ENCODE assay signal across 21 cellular contexts in the genomic region with DNA sequence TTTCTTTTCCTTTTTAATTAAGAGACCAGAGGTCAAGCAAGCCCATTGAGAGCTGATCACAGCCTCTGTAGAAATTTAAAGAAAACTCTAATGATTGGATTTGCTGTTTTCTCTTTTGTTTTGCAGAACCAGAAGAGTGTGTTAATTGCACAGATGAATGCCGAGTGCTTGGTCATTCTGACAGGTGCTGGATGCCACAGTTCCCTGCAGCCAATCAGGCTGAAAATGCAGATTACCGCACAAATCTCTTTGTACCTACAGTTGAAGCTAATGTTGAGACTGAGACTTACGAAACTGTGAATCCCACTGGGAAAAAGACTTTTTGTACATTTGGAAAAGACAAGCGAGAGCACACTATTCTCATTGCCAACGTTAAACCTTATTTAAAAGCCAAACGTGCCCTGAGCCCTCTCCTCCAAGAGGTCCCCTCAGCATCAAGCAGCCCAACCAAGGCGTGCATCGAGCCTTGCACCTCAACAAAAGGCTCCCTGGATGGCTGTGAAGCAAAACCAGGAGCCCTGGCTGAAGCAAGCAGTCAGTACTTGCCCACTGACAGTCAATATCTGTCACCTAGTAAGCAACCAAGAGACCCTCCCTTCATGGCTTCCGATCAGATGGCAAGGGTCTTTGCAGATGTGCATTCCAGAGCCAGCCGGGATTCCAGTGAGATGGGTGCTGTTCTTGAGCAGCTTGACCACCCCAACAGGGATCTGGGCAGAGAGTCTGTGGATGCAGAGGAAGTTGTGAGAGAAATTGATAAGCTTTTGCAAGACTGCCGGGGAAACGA.
A peak's percentile ranks its signal among the peaks of the same experiment; 100 is the strongest.
DNase-seq lines count a peak whose midpoint lies in the region; ATAC-seq, FAIRE-seq and TF ChIP-seq lines count a peak whose summit lies in the region.
"Had no signal": no experiment of that assay in that cellular context is flagged by ENCODE, and none has a peak within 500 bp of the region (broad histone marks: within the 10 kb centered on the region; RNA-seq: fewer than 3 reads in every experiment).

No MANE protein-coding gene starts in this region.

- no peak for ATAC-seq in naive thymus-derived CD4-positive, alpha-beta T cell
- ATAC-seq in CD4-positive, alpha-beta T cell (ENCODE audit: poor library complexity), result no peak
- ATAC-seq: HCT116 had no signal

- no peak overlapping the region for H3K23ac ChIP-seq in H9 (ENCODE audit: insufficient read length, low read depth, low read length)
- H3K23ac ChIP-seq in H1 (ENCODE audit: insufficient read length), result no peak overlapping the region
- no peak overlapping the region for H3K23ac ChIP-seq in neuronal stem cell (ENCODE audit: low read depth, low read length, poor library complexity)

- H3K4me2 ChIP-seq in H9 (ENCODE audit: insufficient read depth, insufficient read length, low read length) (no peak overlapping the region), SU-DHL-6 (ENCODE audit: low read depth, low read length, poor library complexity, severe bottlenecking) (peak overlapping the region; percentile 28), H1 (ENCODE audit: insufficient read depth in 1 of 2, low read depth in 2 of 2, low read length in 2 of 2) (peak overlapping the region; percentile 25 to 30; a peak in 3 of 4 replicates), neuronal stem cell (ENCODE audit: insufficient read depth, low read length, poor library complexity, severe bottlenecking) (peak overlapping the region; percentile 12)

- intact Hi-C loops in naive thymus-derived CD4-positive, alpha-beta T cell (cut with micrococcal nuclease), result no loop called here
- intact Hi-C loops in CD4-positive, alpha-beta T cell (cut with DNase I, micrococcal nuclease), result no loop called here

- H3K79me2 ChIP-seq in H9 (ENCODE audit: insufficient read depth, low read length) (no peaks in the 10 kb centered on the region), SU-DHL-6 (ENCODE audit: insufficient read depth, low read length) (no peaks in the 10 kb centered on the region), H1 (ENCODE audit: control insufficient read depth in 1 of 2, insufficient read depth in 2 of 2, low read length in 2 of 2) (no peaks in the 10 kb centered on the region)

- no peak overlapping the region for H3K56ac ChIP-seq in H9 (ENCODE audit: insufficient read length, low read depth, low read length)
- no peak overlapping the region for H3K56ac ChIP-seq in H1 (replicated peaks; ENCODE audit: insufficient read length, low read depth, low read length)

- H2BK5ac ChIP-seq in H9 (ENCODE audit: insufficient read length, low read length), result no peak overlapping the region
- no peak overlapping the region for H2BK5ac ChIP-seq in H1 (ENCODE audit: low read depth, low read length)
- peak overlapping the region; percentile 80 for H2BK5ac ChIP-seq in neuronal stem cell (ENCODE audit: low read length)

- H4K5ac ChIP-seq in H9 (ENCODE audit: insufficient read length, low read depth, low read length) (no peak overlapping the region), H1 (ENCODE audit: insufficient read length, low read depth, low read length) (no peak overlapping the region)

- H2BK15ac ChIP-seq in H9 (ENCODE audit: low read depth, low read length) (no peak overlapping the region), H1 (ENCODE audit: low read length) (no peak overlapping the region), neuronal stem cell (ENCODE audit: low read length) (no peak overlapping the region)

- H3K27me3 ChIP-seq in H9 (ENCODE audit: insufficient read depth, low read length) (no peaks in the 10 kb centered on the region), SU-DHL-6 (ENCODE audit: low read length) (no peaks in the 10 kb centered on the region), H1 (replicated peaks in 1 of 4; ENCODE audit: control insufficient read depth in 3 of 4, extremely low read depth in 1 of 4, insufficient read depth in 3 of 4, low read length in 3 of 4) (no peaks in the 10 kb centered on the region), neuronal stem cell (ENCODE audit: control insufficient read depth in 3 of 3, insufficient read depth in 3 of 3, low read depth in 1 of 3, low read length in 3 of 3) (no peaks in the 10 kb centered on the region)
- no peaks in the 10 kb centered on the region for H3K27me3 ChIP-seq in naive thymus-derived CD4-positive, alpha-beta T cell (ENCODE audit: control insufficient read depth in 2 of 2, insufficient read depth in 2 of 2, low read length in 2 of 2)
- H3K27me3 ChIP-seq in CD4-positive, alpha-beta T cell (ENCODE audit: control insufficient read depth, insufficient read depth, low read length), result no peaks in the 10 kb centered on the region
- H3K27me3 ChIP-seq: SJCRH30 had no signal

- TF ChIP-seq RAD21 in H1 (IDR thresholded peaks at IDR 0.05 in 1 of 2, conservative IDR thresholded peaks at IDR 0.05 in 1 of 2; ENCODE audit: low read depth in 2 of 2, low read length in 2 of 2), result no peak

- H3K18ac ChIP-seq in H9 (ENCODE audit: insufficient read length, low read depth, low read length), result peak overlapping the region; percentile 50
- peak overlapping the region; percentile 32; the same call in 1 of the 2 replicates for H3K18ac ChIP-seq in H1 (ENCODE audit: extremely low read depth, low read length)
- peak overlapping the region; percentile 73 for H3K18ac ChIP-seq in neuronal stem cell (ENCODE audit: low read length)

- H3K9me3 ChIP-seq in H9 (ENCODE audit: control insufficient read depth, low read depth, low read length) (no peaks in the 10 kb centered on the region), SU-DHL-6 (ENCODE audit: insufficient read depth, low read length) (no peaks in the 10 kb centered on the region), H1 (ENCODE audit: insufficient read depth in 2 of 2, low read depth in 1 of 2, low read length in 1 of 2) (no peaks in the 10 kb centered on the region), neuronal stem cell (replicated peaks in 1 of 2; ENCODE audit: control insufficient read depth in 2 of 2, insufficient read depth in 1 of 2, low read depth in 1 of 2, low read length in 2 of 2) (no peaks in the 10 kb centered on the region)
- H3K9me3 ChIP-seq in naive thymus-derived CD4-positive, alpha-beta T cell (ENCODE audit: control insufficient read depth in 2 of 3, low read length in 3 of 3), result no peaks in the 10 kb centered on the region
- no peaks in the 10 kb centered on the region for H3K9me3 ChIP-seq in CD4-positive, alpha-beta T cell (ENCODE audit: control insufficient read depth, low read length)
- H3K9me3 ChIP-seq: Caco-2, SJCRH30 had no signal

- H3K27me3 Mint-ChIP-seq in H9 (ENCODE audit: low read depth), result peaks cover 1% of the 10 kb centered on the region; the same call in 1 of the 2 replicates
- no peaks in the 10 kb centered on the region for H3K27me3 Mint-ChIP-seq in naive thymus-derived CD4-positive, alpha-beta T cell
- no peaks in the 10 kb centered on the region for H3K27me3 Mint-ChIP-seq in CD4-positive, alpha-beta T cell
- H3K27me3 Mint-ChIP-seq: CD4-positive, CD25-positive, alpha-beta regulatory T cell had no signal

- H2AK5ac ChIP-seq in H9 (ENCODE audit: insufficient read length, low read length) (no peak overlapping the region), H1 (ENCODE audit: low read depth, low read length) (no peak overlapping the region), neuronal stem cell (ENCODE audit: low read depth, low read length) (no peak overlapping the region)

- CTCF ChIA-PET in H1 (lab: Charles Lee; ENCODE audit: partially characterized antibody), result interaction anchor here (1.6 kb wide), 1 partner anchor 91 kb away, joined by 4 read pairs; no protein-coding TSS in a partner anchor
- CTCF ChIA-PET in naive thymus-derived CD4-positive, alpha-beta T cell (lab: Charles Lee), result no interaction called here
- CTCF ChIA-PET in CD4-positive, alpha-beta T cell (lab: Charles Lee), result no interaction called here

- POLR2A ChIA-PET in H1 (lab: Charles Lee; ENCODE audit: partially characterized antibody), result interaction anchor here (1.7 kb wide), 1 partner anchor 95 kb away, joined by 3 read pairs; no protein-coding TSS in a partner anchor
- POLR2A ChIA-PET in naive thymus-derived CD4-positive, alpha-beta T cell (lab: Charles Lee), result no interaction called here
- POLR2A ChIA-PET in CD4-positive, alpha-beta T cell (lab: Charles Lee), result no interaction called here

- H3K4ac ChIP-seq in H9 (ENCODE audit: low read depth, low read length) (no peak overlapping the region), H1 (replicated peaks; ENCODE audit: insufficient read length, low read depth, low read length) (no peak overlapping the region), neuronal stem cell (ENCODE audit: low read length) (no peak overlapping the region)

- no peak for TF ChIP-seq EP300 in H1 (IDR thresholded peaks at IDR 0.05; ENCODE audit: borderline replicate concordance in 1 of 2, low read depth in 2 of 2, low read length in 2 of 2)

- DNase-seq in H9, result peak; percentile 30
- no peak for DNase-seq in H1 (ENCODE audit: low read depth in 1 of 2, low spot score in 2 of 2)
- DNase-seq in neuronal stem cell (ENCODE audit: low spot score), result peak; percentile 73
- no peak for DNase-seq in naive thymus-derived CD4-positive, alpha-beta T cell
- DNase-seq in hepatic stellate cell (ENCODE audit: low spot score), result no peak
- no peak for DNase-seq in CD4-positive, alpha-beta T cell
- DNase-seq: Caco-2; CD4-positive, CD25-positive, alpha-beta regulatory T cell; DND-41; GM23248; MM.1S; NCI-H1048; NCI-H1417 treated with DMSO at 0.1 percent for 48 hours; NCI-H1930; NCI-H226; NCI-H510A treated with DMSO at 0.1 percent for 48 hours; SJCRH30 had no signal

- H2BK20ac ChIP-seq in H9 (ENCODE audit: low read depth, low read length, poor library complexity, severe bottlenecking), result no peak overlapping the region
- no peak overlapping the region for H2BK20ac ChIP-seq in H1 (ENCODE audit: low read length)

- H3K14ac ChIP-seq in H9 (ENCODE audit: insufficient read depth, low read length), result no peak overlapping the region
- no peak overlapping the region for H3K14ac ChIP-seq in H1 (ENCODE audit: insufficient read length)
- no peak overlapping the region for H3K14ac ChIP-seq in neuronal stem cell (ENCODE audit: low read length)

- peaks cover 16 to 24% of the 10 kb centered on the region in 2 experiments for H3K4me1 Mint-ChIP-seq in H9
- H3K4me1 Mint-ChIP-seq in naive thymus-derived CD4-positive, alpha-beta T cell, result no peaks in the 10 kb centered on the region
- H3K4me1 Mint-ChIP-seq in CD4-positive, alpha-beta T cell (ENCODE audit: low read depth), result no peaks in the 10 kb centered on the region
- H3K4me1 Mint-ChIP-seq: CD4-positive, CD25-positive, alpha-beta regulatory T cell had no signal

- no peaks in the 10 kb centered on the region for H3K36me3 ChIP-seq in SU-DHL-6 (ENCODE audit: low read length)
- H3K36me3 ChIP-seq in H1 (ENCODE audit: control insufficient read depth in 2 of 4, insufficient read depth in 4 of 4, low read length in 3 of 4), result no peaks in the 10 kb centered on the region
- peaks cover 0 to 19% of the 10 kb centered on the region in 2 donors for H3K36me3 ChIP-seq in neuronal stem cell (replicated peaks in 1 of 2; ENCODE audit: control insufficient read depth in 2 of 2, insufficient read depth in 2 of 2, low read length in 2 of 2)
- H3K36me3 ChIP-seq in naive thymus-derived CD4-positive, alpha-beta T cell (ENCODE audit: control insufficient read depth in 2 of 3, insufficient read depth in 3 of 3, low read length in 3 of 3), result no peaks in the 10 kb centered on the region
- H3K36me3 ChIP-seq: SJCRH30 had no signal

- no peak overlapping the region for H4K91ac ChIP-seq in H9 (ENCODE audit: insufficient read length, low read depth, low read length)
- H4K91ac ChIP-seq in H1 (replicated peaks; ENCODE audit: insufficient read length, low read length), result no peak overlapping the region
- H4K91ac ChIP-seq in neuronal stem cell (ENCODE audit: low read depth, low read length, poor library complexity), result no peak overlapping the region

- H4K20me1 ChIP-seq in H9 (ENCODE audit: control insufficient read depth, insufficient read depth, insufficient read length), result no peaks in the 10 kb centered on the region
- no peaks in the 10 kb centered on the region for H4K20me1 ChIP-seq in SU-DHL-6 (ENCODE audit: low read depth, low read length)
- no peaks in the 10 kb centered on the region for H4K20me1 ChIP-seq in H1 (replicated peaks in 1 of 2; ENCODE audit: control insufficient read depth in 1 of 2, insufficient read depth in 2 of 2, low read length in 2 of 2)

- H4K8ac ChIP-seq in H9 (replicated peaks; ENCODE audit: insufficient read length, low read depth, low read length) (no peak overlapping the region), H1 (ENCODE audit: extremely low read depth, insufficient read depth, low read length) (no peak overlapping the region), neuronal stem cell (ENCODE audit: low read depth, low read length) (no peak overlapping the region)

- H3K4me3 ChIP-seq in SU-DHL-6 (ENCODE audit: insufficient read depth, low read length, poor library complexity, severe bottlenecking) (no peak overlapping the region), H1 (ENCODE audit: extremely low read depth in 1 of 4, insufficient read depth in 2 of 4, low read depth in 3 of 4, low read length in 4 of 4) (no peak overlapping the region), neuronal stem cell (ENCODE audit: low read length in 2 of 2) (no peak overlapping the region)
- H3K4me3 ChIP-seq in naive thymus-derived CD4-positive, alpha-beta T cell (ENCODE audit: low read length), result no peak overlapping the region
- H3K4me3 ChIP-seq: GM23248, SJCRH30 had no signal

- no peak overlapping the region for H2BK12ac ChIP-seq in H9 (ENCODE audit: insufficient read length, low read depth, low read length)
- H2BK12ac ChIP-seq in H1 (ENCODE audit: low read depth, low read length), result peak overlapping the region; percentile 10; the same call in 1 of the 2 replicates
- no peak overlapping the region for H2BK12ac ChIP-seq in neuronal stem cell (ENCODE audit: low read length)

- H3K36me3 Mint-ChIP-seq in H9 (ENCODE audit: insufficient read depth in 1 of 3, low read depth in 3 of 3), result no peaks in the 10 kb centered on the region
- no peaks in the 10 kb centered on the region for H3K36me3 Mint-ChIP-seq in naive thymus-derived CD4-positive, alpha-beta T cell
- H3K36me3 Mint-ChIP-seq in CD4-positive, alpha-beta T cell (ENCODE audit: low read depth), result no peaks in the 10 kb centered on the region
- H3K36me3 Mint-ChIP-seq: CD4-positive, CD25-positive, alpha-beta regulatory T cell had no signal

- 0 out of 2 replicates have a peak, but pooled peaks cover 2% of the 10 kb centered on the region for H3K4me1 ChIP-seq in H9 (ENCODE audit: insufficient read depth, low read length)
- peaks cover 0 to 7% (median 2%) of the 10 kb centered on the region in 4 experiments; a peak in 4 of 7 replicates for H3K4me1 ChIP-seq in H1 (replicated peaks in 1 of 4; ENCODE audit: control insufficient read depth in 3 of 4, insufficient read depth in 4 of 4, low read length in 3 of 4)
- peaks cover 3 to 11% of the 10 kb centered on the region in 2 donors for H3K4me1 ChIP-seq in neuronal stem cell (ENCODE audit: control insufficient read depth in 2 of 2, insufficient read depth in 1 of 2, low read depth in 1 of 2, low read length in 2 of 2)
- H3K4me1 ChIP-seq in naive thymus-derived CD4-positive, alpha-beta T cell (ENCODE audit: control insufficient read depth in 2 of 2, insufficient read depth in 2 of 2, low read length in 2 of 2), result no peaks in the 10 kb centered on the region
- H3K4me1 ChIP-seq: Caco-2, SJCRH30 had no signal

- no peak overlapping the region for H3T11ph ChIP-seq in H9 (ENCODE audit: low read length)

- no peaks in the 10 kb centered on the region for H3K9me3 Mint-ChIP-seq in H9
- H3K9me3 Mint-ChIP-seq in naive thymus-derived CD4-positive, alpha-beta T cell, result peaks cover 0 to 9% (median 3%) of the 10 kb centered on the region in 11 donors
- H3K9me3 Mint-ChIP-seq in CD4-positive, alpha-beta T cell, result peaks cover 3% of the 10 kb centered on the region

- no CpG with 5 or more reads among the region's 12 CpGs for WGBS in H9 (ENCODE audit: extremely low coverage, insufficient read length, low lambda C conversion rate)
- 73% methylated on average over 12 of the region's 12 CpGs; no CpG with 5 or more reads in 1 of the 2 experiments for WGBS in H1 (ENCODE audit: extremely low coverage in 1 of 2, insufficient coverage in 1 of 2, insufficient read length in 1 of 2, insufficient replicate concordance in 2 of 2, low coverage in 1 of 2, low lambda C conversion rate in 2 of 2, missing lambda C conversion rate in 1 of 2), 2 experiments
- no CpG with 5 or more reads among the region's 12 CpGs for WGBS in neuronal stem cell (ENCODE audit: extremely low coverage in 2 of 2, insufficient read length in 2 of 2, insufficient replicate concordance in 1 of 2), 2 donors

- H3K4me3 Mint-ChIP-seq in H9, result no peak overlapping the region
- H3K4me3 Mint-ChIP-seq in naive thymus-derived CD4-positive, alpha-beta T cell, result no peak overlapping the region
- no peak overlapping the region for H3K4me3 Mint-ChIP-seq in CD4-positive, alpha-beta T cell
- H3K4me3 Mint-ChIP-seq: CD4-positive, CD25-positive, alpha-beta regulatory T cell had no signal

- no peaks in the 10 kb centered on the region for H3K79me1 ChIP-seq in H9 (ENCODE audit: insufficient read depth, low read depth, low read length, poor library complexity, severe bottlenecking)
- no peaks in the 10 kb centered on the region for H3K79me1 ChIP-seq in H1 (ENCODE audit: low read depth, low read length)
- no peaks in the 10 kb centered on the region for H3K79me1 ChIP-seq in neuronal stem cell (ENCODE audit: low read depth, low read length)

- no peak overlapping the region for H3K27ac Mint-ChIP-seq in H9
- no peak overlapping the region for H3K27ac Mint-ChIP-seq in naive thymus-derived CD4-positive, alpha-beta T cell
- H3K27ac Mint-ChIP-seq in CD4-positive, alpha-beta T cell, result no peak overlapping the region
- H3K27ac Mint-ChIP-seq: CD4-positive, CD25-positive, alpha-beta regulatory T cell had no signal

- TF ChIP-seq POLR2A in H1 (IDR thresholded peaks at IDR 0.05; ENCODE audit: control extremely low read depth in 1 of 2, low read depth in 2 of 2, low read length in 2 of 2), result no peak

- H2BK120ac ChIP-seq in H9 (ENCODE audit: low read depth, low read length, poor library complexity, severe bottlenecking), result no peak overlapping the region
- H2BK120ac ChIP-seq in H1 (replicated peaks; ENCODE audit: low read depth, low read length), result no peak overlapping the region
- H2BK120ac ChIP-seq in neuronal stem cell (ENCODE audit: low read depth, low read length), result no peak overlapping the region

- H3F3A ChIP-seq in SU-DHL-6 (ENCODE audit: insufficient read depth), result no peaks in the 10 kb centered on the region

- H3K9me2 ChIP-seq in SU-DHL-6 (replicated peaks; ENCODE audit: insufficient read depth, low read length), result no peaks in the 10 kb centered on the region

- no peaks in the 10 kb centered on the region for H3K23me2 ChIP-seq in H9 (ENCODE audit: insufficient read length, low read depth, low read length, poor library complexity, severe bottlenecking)
- H3K23me2 ChIP-seq in H1 (ENCODE audit: low read depth, low read length), result no peaks in the 10 kb centered on the region

- TF ChIP-seq CTCF in H9 (conservative IDR thresholded peaks at IDR 0.05), result no peak
- TF ChIP-seq CTCF in SU-DHL-6 (IDR thresholded peaks at IDR 0.05; ENCODE audit: insufficient read depth, low read length, poor library complexity, severe bottlenecking), result no peak
- no peak for TF ChIP-seq CTCF in H1 (IDR thresholded peaks at IDR 0.05; ENCODE audit: control extremely low read depth in 1 of 3, insufficient read depth in 1 of 3, low read depth in 1 of 3, low read length in 3 of 3)
- TF ChIP-seq CTCF in CD4-positive, alpha-beta T cell (IDR thresholded peaks at IDR 0.05), result no peak

- FAIRE-seq in H1 (lab: Jason Lieb, UNC), result no peak
- FAIRE-seq: GM12891, RCC 7860 had no signal

- H3K27ac ChIP-seq in H9 (ENCODE audit: insufficient read length, low read depth, low read length) (no peak overlapping the region), SU-DHL-6 (ENCODE audit: low read depth, low read length) (no peak overlapping the region), H1 (ENCODE audit: low read depth, low read length) (no peak overlapping the region), neuronal stem cell (replicated peaks; ENCODE audit: low read length) (peak overlapping the region; percentile 95)
- no peak overlapping the region for H3K27ac ChIP-seq in naive thymus-derived CD4-positive, alpha-beta T cell (ENCODE audit: low read depth, low read length)
- no peak overlapping the region for H3K27ac ChIP-seq in CD4-positive, alpha-beta T cell (ENCODE audit: low read depth, low read length)
- H3K27ac ChIP-seq: GM23248, SJCRH30 had no signal

- no peak overlapping the region for H2AFZ ChIP-seq in H9 (ENCODE audit: low read length)
- H2AFZ ChIP-seq in SU-DHL-6 (ENCODE audit: low read depth, low read length, severe bottlenecking), result no peak overlapping the region
- H2AFZ ChIP-seq in H1 (ENCODE audit: low read length), result peak overlapping the region; percentile 34; the same call in 1 of the 2 replicates
- no peak overlapping the region for H2AFZ ChIP-seq in neuronal stem cell (ENCODE audit: low read length)
- H2AFZ ChIP-seq: GM23248 had no signal

- H3K9ac ChIP-seq in H9 (ENCODE audit: extremely low read depth, insufficient read length, low read length) (no peak overlapping the region), SU-DHL-6 (ENCODE audit: low read length) (no peak overlapping the region), H1 (replicated peaks in 1 of 4; ENCODE audit: extremely low read depth in 1 of 4, low read depth in 3 of 4, low read length in 3 of 4) (no peak overlapping the region), neuronal stem cell (ENCODE audit: low read depth, low read length, poor library complexity) (no peak overlapping the region)
- H3K9ac ChIP-seq: GM23248 had no signal

Comparison
In these comparisons a context has a peak if more than half of its experiments do, and no peak if none do; other contexts are left out.
1. DNase-seq: peak in H9 (single experiment) and neuronal stem cell (single experiment); none in H1 (0 of 2), naive thymus-derived CD4-positive, alpha-beta T cell (0 of 9), hepatic stellate cell (single experiment) and CD4-positive, alpha-beta T cell (0 of 10).
2. Peak in every context shown above with its lines, with median percentiles within 50 percentile points of each other: H3K18ac ChIP-seq.